ENCODE assay signal across 22 cellular contexts in genomic region chr15:32790352-32790999, GRCh38.
A peak's percentile ranks its signal among the peaks of the same experiment; 100 is the strongest.
DNase-seq lines count a peak whose midpoint lies in the region; ATAC-seq, FAIRE-seq and TF ChIP-seq lines count a peak whose summit lies in the region.
"Had no signal": no experiment of that assay in that cellular context is flagged by ENCODE, and none has a peak within 500 bp of the region (broad histone marks: within the 10 kb centered on the region; RNA-seq: fewer than 3 reads in every experiment).

No MANE protein-coding gene starts in this region.

- H3K4me1 ChIP-seq in breast epithelium (no peaks in the 10 kb centered on the region), RWPE2 (ENCODE audit: insufficient read depth, poor library complexity, severe bottlenecking) (peaks cover 10% of the 10 kb centered on the region)
- H3K4me1 ChIP-seq: stomach had no signal

- H3K36me3 ChIP-seq in breast epithelium (no peaks in the 10 kb centered on the region), RWPE2 (ENCODE audit: low read depth) (no peaks in the 10 kb centered on the region)

- intact Hi-C loops in MCF 10A (cut with micrococcal nuclease) (no loop called here), breast epithelium (cut with DNase I; ENCODE audit: low total_unique reads) (no loop called here)
- intact Hi-C loops in activated CD4-positive, alpha-beta T cell treated with anti-CD3 and anti-CD28 coated beads, Interleukin-2, amount 10 ng/mL, durations not matched to agents 24 days and 14 days (cut with micrococcal nuclease): no loop called here

- DNase-seq in MCF 10A (ENCODE audit: unreplicated experiment): peak; percentile 25
- no peak for DNase-seq in breast epithelium (ENCODE audit: low spot score in 2 of 2)
- DNase-seq in RWPE2 (ENCODE audit: low spot score): no peak
- peak; percentile 68 to 69 for DNase-seq in foreskin fibroblast
- peak; percentile 33 for DNase-seq in urothelium cell line (ENCODE audit: low spot score)
- DNase-seq in activated CD4-positive, alpha-beta T cell treated with anti-CD3 and anti-CD28 coated beads, Interleukin-2, amount 10 ng/mL, durations not matched to agents 24 days and 14 days: no peak
- no peak for DNase-seq in DMS 273 (lab: John Stamatoyannopoulos, UW; ENCODE audit: unreplicated experiment)
- DNase-seq: 8988T; activated CD4-positive, alpha-beta T cell treated with anti-CD3 and anti-CD28 coated beads for 4 hours; activated CD8-positive, alpha-beta memory T cell treated with anti-CD3 and anti-CD28 coated beads, Interleukin-2, amount 50 U/mL, for 4 hours; activated naive CD4-positive, alpha-beta T cell treated with anti-CD3 and anti-CD28 coated beads, Interleukin-2, amount 50 U/mL, for 16 hours; CD8-positive, alpha-beta memory T cell; H7; NCI-H1694 treated with DMSO at 0.1 percent for 48 hours; NCI-H446; OCI-M1; stomach had no signal

- H3K4me1 Mint-ChIP-seq in MCF 10A (ENCODE audit: insufficient read depth, unreplicated experiment): peaks cover 9% of the 10 kb centered on the region
- H3K4me1 Mint-ChIP-seq in activated CD4-positive, alpha-beta T cell treated with anti-CD3 and anti-CD28 coated beads, Interleukin-2, amount 10 ng/mL, durations not matched to agents 24 days and 14 days: no peaks in the 10 kb centered on the region
- H3K4me1 Mint-ChIP-seq: CD8-positive, alpha-beta memory T cell; central memory CD8-positive, alpha-beta T cell had no signal

- H3K4me3 ChIP-seq in breast epithelium: no peak overlapping the region
- H3K4me3 ChIP-seq in RWPE2 (ENCODE audit: severe bottlenecking): no peak overlapping the region
- no peak overlapping the region for H3K4me3 ChIP-seq in foreskin fibroblast (ENCODE audit: low read depth in 1 of 2, low read length in 2 of 2)
- H3K4me3 ChIP-seq: stomach had no signal

- H3K9me3 ChIP-seq in breast epithelium (no peaks in the 10 kb centered on the region), RWPE2 (ENCODE audit: severe bottlenecking) (no peaks in the 10 kb centered on the region)
- H3K9me3 ChIP-seq: stomach had no signal

- TF ChIP-seq CTCF in MCF 10A (IDR thresholded peaks at IDR 0.05; ENCODE audit: unreplicated experiment): no peak
- no peak for TF ChIP-seq CTCF in breast epithelium (IDR thresholded peaks at IDR 0.05)
- no peak for TF ChIP-seq CTCF in RWPE2 (IDR thresholded peaks at IDR 0.05; ENCODE audit: poor library complexity, severe bottlenecking)
- no peak for TF ChIP-seq CTCF in foreskin fibroblast (IDR thresholded peaks at IDR 0.05; ENCODE audit: low read depth, low read length)

- no peaks in the 10 kb centered on the region for H3K9me3 Mint-ChIP-seq in MCF 10A (ENCODE audit: unreplicated experiment)
- no peaks in the 10 kb centered on the region for H3K9me3 Mint-ChIP-seq in activated CD4-positive, alpha-beta T cell treated with anti-CD3 and anti-CD28 coated beads, Interleukin-2, amount 10 ng/mL, durations not matched to agents 24 days and 14 days
- H3K9me3 Mint-ChIP-seq: CD8-positive, alpha-beta memory T cell; central memory CD8-positive, alpha-beta T cell; natural killer cell treated with Interleukin-12 subunit alpha and Interleukin-12 subunit beta and Interleukin-15 and Interleukin-18, amount 100 ng/mL, for 72 hours had no signal

- no peak for FAIRE-seq in urothelium cell line (lab: Jason Lieb, UNC)
- FAIRE-seq: frontal cortex, GM12891 had no signal

- no peak overlapping the region for H3K27ac Mint-ChIP-seq in MCF 10A (ENCODE audit: low read depth, unreplicated experiment)
- H3K27ac Mint-ChIP-seq in activated CD4-positive, alpha-beta T cell treated with anti-CD3 and anti-CD28 coated beads, Interleukin-2, amount 10 ng/mL, durations not matched to agents 24 days and 14 days: no peak overlapping the region
- H3K27ac Mint-ChIP-seq: CD8-positive, alpha-beta memory T cell; natural killer cell treated with Interleukin-12 subunit alpha and Interleukin-12 subunit beta and Interleukin-15 and Interleukin-18, amount 100 ng/mL, for 72 hours had no signal

- no peaks in the 10 kb centered on the region for H3K27me3 ChIP-seq in breast epithelium
- no peaks in the 10 kb centered on the region for H3K27me3 ChIP-seq in RWPE2 (ENCODE audit: insufficient read depth, poor library complexity, severe bottlenecking)
- H3K27me3 ChIP-seq: stomach had no signal

- POLR2A ChIA-PET in MCF 10A (lab: Yijun Ruan, JAX): no interaction called here

- TF ChIP-seq POLR2A in breast epithelium (IDR thresholded peaks at IDR 0.05): no peak

- H3K27ac ChIP-seq in breast epithelium: no peak overlapping the region
- H3K27ac ChIP-seq in RWPE2 (ENCODE audit: poor library complexity, severe bottlenecking): no peak overlapping the region
- H3K27ac ChIP-seq: stomach had no signal

- H3K27me3 Mint-ChIP-seq in MCF 10A (ENCODE audit: insufficient read depth, unreplicated experiment): no peaks in the 10 kb centered on the region
- peaks cover 6% of the 10 kb centered on the region for H3K27me3 Mint-ChIP-seq in activated CD4-positive, alpha-beta T cell treated with anti-CD3 and anti-CD28 coated beads, Interleukin-2, amount 10 ng/mL, durations not matched to agents 24 days and 14 days
- H3K27me3 Mint-ChIP-seq: central memory CD8-positive, alpha-beta T cell had no signal

- peak; percentile 11; the same call in 1 of the 3 replicates for ATAC-seq in RWPE2 (ENCODE audit: low read depth)
- ATAC-seq in HG03342 (IDR thresholded peaks at IDR 0.05; ENCODE audit: unreplicated experiment): no peak
- ATAC-seq: natural killer cell treated with Interleukin-12 subunit alpha and Interleukin-12 subunit beta and Interleukin-15 and Interleukin-18, amount 100 ng/mL, for 72 hours had no signal

- BruUV-seq in MCF 10A (replicated peaks; lab: Mats Ljungman, UMichigan): no TSS peak

- H3K36me3 Mint-ChIP-seq in MCF 10A (ENCODE audit: insufficient read depth, unreplicated experiment): no peaks in the 10 kb centered on the region
- no peaks in the 10 kb centered on the region for H3K36me3 Mint-ChIP-seq in activated CD4-positive, alpha-beta T cell treated with anti-CD3 and anti-CD28 coated beads, Interleukin-2, amount 10 ng/mL, durations not matched to agents 24 days and 14 days (ENCODE audit: low read depth)
- H3K36me3 Mint-ChIP-seq: natural killer cell treated with Interleukin-12 subunit alpha and Interleukin-12 subunit beta and Interleukin-15 and Interleukin-18, amount 100 ng/mL, for 72 hours had no signal

- no peak overlapping the region for H3K4me3 Mint-ChIP-seq in MCF 10A (ENCODE audit: unreplicated experiment)
- no peak overlapping the region for H3K4me3 Mint-ChIP-seq in activated CD4-positive, alpha-beta T cell treated with anti-CD3 and anti-CD28 coated beads, Interleukin-2, amount 10 ng/mL, durations not matched to agents 24 days and 14 days
- H3K4me3 Mint-ChIP-seq: CD8-positive, alpha-beta memory T cell; central memory CD8-positive, alpha-beta T cell; natural killer cell treated with Interleukin-12 subunit alpha and Interleukin-12 subunit beta and Interleukin-15 and Interleukin-18, amount 100 ng/mL, for 72 hours had no signal

- CTCF ChIA-PET in MCF 10A (lab: Yijun Ruan, JAX): interaction anchor here (0.7 to 1.3 kb wide), 2 partner anchors 9 to 140 kb away, joined by 4 to 5 read pairs; no protein-coding TSS in a partner anchor

Comparison
In these comparisons a context has a peak if more than half of its experiments do, and no peak if none do; other contexts are left out.
1. DNase-seq: peak in MCF 10A (single experiment), foreskin fibroblast (2 of 2) and urothelium cell line (single experiment); none in breast epithelium (0 of 2), RWPE2 (single experiment), activated CD4-positive, alpha-beta T cell treated with anti-CD3 and anti-CD28 coated beads, Interleukin-2, amount 10 ng/mL, durations not matched to agents 24 days and 14 days (single experiment) and DMS 273 (single experiment).